In the genomic region with DNA sequence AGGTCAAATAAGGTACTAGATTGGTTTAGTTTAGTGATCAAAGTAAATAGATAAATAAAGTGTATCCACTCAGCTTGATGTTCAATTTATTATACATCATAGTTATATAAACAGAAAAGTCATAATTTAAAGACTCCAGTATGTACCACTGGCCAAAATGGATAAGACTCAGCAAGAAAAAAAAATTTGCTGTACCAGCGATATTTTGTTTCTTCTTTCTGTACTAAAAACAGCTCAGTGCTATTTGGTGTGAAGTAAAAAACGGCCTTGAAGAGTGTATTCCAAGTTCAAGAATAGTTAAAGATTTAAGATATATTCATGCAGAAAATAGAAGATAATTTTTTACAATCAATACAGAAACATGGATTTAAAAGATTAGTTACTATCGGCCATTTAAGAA, we compare ENCODE assay signal across 10 cellular contexts.
"Had no signal": no experiment of that assay in that cellular context is flagged by ENCODE, and none has a peak within 500 bp of the region (broad histone marks: within the 10 kb centered on the region; RNA-seq: fewer than 3 reads in every experiment).

No MANE protein-coding gene starts in this region.

- DNase-seq: GM23248, GOT3, H7, HFFc6, Karpas-422, KBM-7 had no signal

- H3K36me3 ChIP-seq: HAP-1 had no signal

- H3K4me1 ChIP-seq: HAP-1 had no signal

- H3K4me3 ChIP-seq: GM23248, HAP-1 had no signal

- FAIRE-seq: HTR-8/SVneo had no signal

- H2AFZ ChIP-seq: GM23248 had no signal

- H3K4me2 ChIP-seq: KMS-11 had no signal

- H3K27ac Mint-ChIP-seq: HFFc6 had no signal

- ATAC-seq: HCT116 had no signal

- H3K27ac ChIP-seq: GM23248, KMS-11 had no signal

- H3K9ac ChIP-seq: GM23248, KMS-11 had no signal

- H3K4me3 Mint-ChIP-seq: HFFc6 had no signal

- H3K9me3 ChIP-seq: HAP-1 had no signal
